Comparison of ENCODE assay signal across 1 cellular context in the genomic region with DNA sequence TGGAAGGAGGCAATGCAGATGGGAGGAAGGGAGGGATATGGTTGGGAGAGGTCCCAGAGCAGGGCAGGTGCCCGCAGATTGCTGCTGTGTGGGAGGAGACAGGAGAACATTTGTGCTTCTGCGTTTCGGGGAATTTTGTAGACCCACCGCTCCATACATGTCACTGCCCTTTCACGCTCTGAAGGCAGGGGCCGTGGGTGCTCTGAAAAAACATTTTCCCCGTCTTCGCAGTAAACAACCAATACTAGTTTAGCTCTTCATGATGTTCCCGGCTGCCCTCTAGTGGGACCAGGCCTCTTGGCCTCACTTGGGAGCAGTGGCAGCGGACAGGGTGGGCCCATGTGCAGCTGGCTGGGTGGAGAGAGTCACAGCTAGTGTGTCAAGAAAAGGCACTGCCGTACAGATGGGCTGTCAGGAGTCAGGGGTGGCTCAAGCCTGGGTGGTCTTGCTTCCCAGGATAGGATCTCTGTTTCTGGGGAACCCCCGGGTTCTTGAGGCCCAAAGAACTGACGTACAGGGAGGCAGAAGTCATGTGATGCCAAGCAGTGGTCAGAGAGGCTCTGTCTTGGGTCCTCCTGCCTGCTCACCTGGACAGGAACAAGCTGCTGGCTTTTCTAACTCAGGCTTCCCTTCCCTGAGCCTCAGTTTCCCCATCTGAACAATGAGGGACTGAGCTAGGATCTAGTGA.
TF ChIP-seq lines count a peak whose summit lies in the region.

No MANE protein-coding gene starts in this region.

TF ChIP-seq in GM12878, 131 proteins besides CTCF, POLR2A, EP300 and RAD21 (continued from another document and continues in another):
- TF ChIP-seq GABPA (IDR thresholded peaks at IDR 0.05; ENCODE audit: low read depth) (no peak), ZNF687 (IDR thresholded peaks at IDR 0.05) (peak; percentile 73), ZZZ3 (IDR thresholded peaks at IDR 0.05; ENCODE audit: control insufficient read depth, insufficient read length, low read depth) (no peak), ZBED1 (IDR thresholded peaks at IDR 0.05; ENCODE audit: borderline replicate concordance) (0 out of 2 replicates have a peak, but pooled peaks have one; percentile 17), ASH2L (IDR thresholded peaks at IDR 0.05; ENCODE audit: borderline replicate concordance, low read depth) (no peak), RB1 (IDR thresholded peaks at IDR 0.05; ENCODE audit: borderline replicate concordance) (no peak), RCOR1 (conservative IDR thresholded peaks at IDR 0.05; ENCODE audit: low read depth, low read length) (no peak), NFYA (IDR thresholded peaks at IDR 0.05; ENCODE audit: borderline replicate concordance, low read depth, low read length) (no peak), HCFC1 (IDR thresholded peaks at IDR 0.05; ENCODE audit: low read length) (no peak), JUNB (IDR thresholded peaks at IDR 0.05) (0 out of 2 replicates have a peak, but pooled peaks have one; percentile 10), ETV6 (conservative IDR thresholded peaks at IDR 0.05 in 1 of 2, IDR thresholded peaks at IDR 0.05 in 1 of 2; ENCODE audit: borderline replicate concordance in 1 of 2, low read depth in 1 of 2) (0 out of 4 replicates have a peak, but pooled peaks of 1 of the 2 experiments have one; percentile 51), SUPT20H (IDR thresholded peaks at IDR 0.05; ENCODE audit: borderline replicate concordance, control insufficient read depth, low read depth, low read length) (no peak), PAX5 (IDR thresholded peaks at IDR 0.05; ENCODE audit: borderline replicate concordance, low read depth, low read length) (peak; percentile 44; the same call in 1 of the 2 replicates), KAT2A (conservative IDR thresholded peaks at IDR 0.05; ENCODE audit: control insufficient read depth, low read depth, low read length) (no peak), NRF1 (conservative IDR thresholded peaks at IDR 0.05; ENCODE audit: low read depth, low read length) (no peak), RELA (IDR thresholded peaks at IDR 0.05; ENCODE audit: borderline replicate concordance, partially characterized antibody) (peak; percentile 73), EED (IDR thresholded peaks at IDR 0.05; ENCODE audit: low read depth) (peak; percentile 78), USF1 (IDR thresholded peaks at IDR 0.05; ENCODE audit: borderline replicate concordance, extremely low read length, insufficient read depth, low read depth, low read length) (peak; percentile 36), KDM1A (IDR thresholded peaks at IDR 0.05; ENCODE audit: borderline replicate concordance) (no peak), SUZ12 (IDR thresholded peaks at IDR 0.05; ENCODE audit: unreplicated experiment) (no peak), CREM (IDR thresholded peaks at IDR 0.05; ENCODE audit: low read depth) (no peak; the same call in none of the 2 replicates), CREB1 (IDR thresholded peaks at IDR 0.05; ENCODE audit: low read depth) (no peak), RUNX3 (IDR thresholded peaks at IDR 0.05; ENCODE audit: low read length) (no peak), SPI1 (IDR thresholded peaks at IDR 0.05; ENCODE audit: borderline replicate concordance, insufficient read depth, low read depth, low read length) (no peak), TCF12 (IDR thresholded peaks at IDR 0.05; ENCODE audit: low read depth, low read length) (0 out of 2 replicates have a peak, but pooled peaks have one; percentile 42), BRCA1 (IDR thresholded peaks at IDR 0.05; ENCODE audit: low read depth, low read length) (no peak), SMARCA5 (IDR thresholded peaks at IDR 0.05) (peak; percentile 78; the same call in 1 of the 2 replicates), SIN3A (IDR thresholded peaks at IDR 0.05; ENCODE audit: low read depth, low read length) (no peak), STAT1 (conservative IDR thresholded peaks at IDR 0.05) (no peak)
- TF ChIP-seq, protein P1, sequence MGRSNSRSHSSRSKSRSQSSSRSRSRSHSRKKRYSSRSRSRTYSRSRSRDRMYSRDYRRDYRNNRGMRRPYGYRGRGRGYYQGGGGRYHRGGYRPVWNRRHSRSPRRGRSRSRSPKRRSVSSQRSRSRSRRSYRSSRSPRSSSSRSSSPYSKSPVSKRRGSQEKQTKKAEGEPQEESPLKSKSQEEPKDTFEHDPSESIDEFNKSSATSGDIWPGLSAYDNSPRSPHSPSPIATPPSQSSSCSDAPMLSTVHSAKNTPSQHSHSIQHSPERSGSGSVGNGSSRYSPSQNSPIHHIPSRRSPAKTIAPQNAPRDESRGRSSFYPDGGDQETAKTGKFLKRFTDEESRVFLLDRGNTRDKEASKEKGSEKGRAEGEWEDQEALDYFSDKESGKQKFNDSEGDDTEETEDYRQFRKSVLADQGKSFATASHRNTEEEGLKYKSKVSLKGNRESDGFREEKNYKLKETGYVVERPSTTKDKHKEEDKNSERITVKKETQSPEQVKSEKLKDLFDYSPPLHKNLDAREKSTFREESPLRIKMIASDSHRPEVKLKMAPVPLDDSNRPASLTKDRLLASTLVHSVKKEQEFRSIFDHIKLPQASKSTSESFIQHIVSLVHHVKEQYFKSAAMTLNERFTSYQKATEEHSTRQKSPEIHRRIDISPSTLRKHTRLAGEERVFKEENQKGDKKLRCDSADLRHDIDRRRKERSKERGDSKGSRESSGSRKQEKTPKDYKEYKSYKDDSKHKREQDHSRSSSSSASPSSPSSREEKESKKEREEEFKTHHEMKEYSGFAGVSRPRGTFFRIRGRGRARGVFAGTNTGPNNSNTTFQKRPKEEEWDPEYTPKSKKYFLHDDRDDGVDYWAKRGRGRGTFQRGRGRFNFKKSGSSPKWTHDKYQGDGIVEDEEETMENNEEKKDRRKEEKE (IDR thresholded peaks at IDR 0.05) = no peak
- TF ChIP-seq, protein P2, sequence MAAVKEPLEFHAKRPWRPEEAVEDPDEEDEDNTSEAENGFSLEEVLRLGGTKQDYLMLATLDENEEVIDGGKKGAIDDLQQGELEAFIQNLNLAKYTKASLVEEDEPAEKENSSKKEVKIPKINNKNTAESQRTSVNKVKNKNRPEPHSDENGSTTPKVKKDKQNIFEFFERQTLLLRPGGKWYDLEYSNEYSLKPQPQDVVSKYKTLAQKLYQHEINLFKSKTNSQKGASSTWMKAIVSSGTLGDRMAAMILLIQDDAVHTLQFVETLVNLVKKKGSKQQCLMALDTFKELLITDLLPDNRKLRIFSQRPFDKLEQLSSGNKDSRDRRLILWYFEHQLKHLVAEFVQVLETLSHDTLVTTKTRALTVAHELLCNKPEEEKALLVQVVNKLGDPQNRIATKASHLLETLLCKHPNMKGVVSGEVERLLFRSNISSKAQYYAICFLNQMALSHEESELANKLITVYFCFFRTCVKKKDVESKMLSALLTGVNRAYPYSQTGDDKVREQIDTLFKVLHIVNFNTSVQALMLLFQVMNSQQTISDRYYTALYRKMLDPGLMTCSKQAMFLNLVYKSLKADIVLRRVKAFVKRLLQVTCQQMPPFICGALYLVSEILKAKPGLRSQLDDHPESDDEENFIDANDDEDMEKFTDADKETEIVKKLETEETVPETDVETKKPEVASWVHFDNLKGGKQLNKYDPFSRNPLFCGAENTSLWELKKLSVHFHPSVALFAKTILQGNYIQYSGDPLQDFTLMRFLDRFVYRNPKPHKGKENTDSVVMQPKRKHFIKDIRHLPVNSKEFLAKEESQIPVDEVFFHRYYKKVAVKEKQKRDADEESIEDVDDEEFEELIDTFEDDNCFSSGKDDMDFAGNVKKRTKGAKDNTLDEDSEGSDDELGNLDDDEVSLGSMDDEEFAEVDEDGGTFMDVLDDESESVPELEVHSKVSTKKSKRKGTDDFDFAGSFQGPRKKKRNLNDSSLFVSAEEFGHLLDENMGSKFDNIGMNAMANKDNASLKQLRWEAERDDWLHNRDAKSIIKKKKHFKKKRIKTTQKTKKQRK (IDR thresholded peaks at IDR 0.05; ENCODE audit: low read depth, low read length) = no peak
- TF ChIP-seq, protein P3, sequence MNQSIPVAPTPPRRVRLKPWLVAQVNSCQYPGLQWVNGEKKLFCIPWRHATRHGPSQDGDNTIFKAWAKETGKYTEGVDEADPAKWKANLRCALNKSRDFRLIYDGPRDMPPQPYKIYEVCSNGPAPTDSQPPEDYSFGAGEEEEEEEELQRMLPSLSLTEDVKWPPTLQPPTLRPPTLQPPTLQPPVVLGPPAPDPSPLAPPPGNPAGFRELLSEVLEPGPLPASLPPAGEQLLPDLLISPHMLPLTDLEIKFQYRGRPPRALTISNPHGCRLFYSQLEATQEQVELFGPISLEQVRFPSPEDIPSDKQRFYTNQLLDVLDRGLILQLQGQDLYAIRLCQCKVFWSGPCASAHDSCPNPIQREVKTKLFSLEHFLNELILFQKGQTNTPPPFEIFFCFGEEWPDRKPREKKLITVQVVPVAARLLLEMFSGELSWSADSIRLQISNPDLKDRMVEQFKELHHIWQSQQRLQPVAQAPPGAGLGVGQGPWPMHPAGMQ (IDR thresholded peaks at IDR 0.05; ENCODE audit: borderline replicate concordance) = no peak
- TF ChIP-seq, protein P4, sequence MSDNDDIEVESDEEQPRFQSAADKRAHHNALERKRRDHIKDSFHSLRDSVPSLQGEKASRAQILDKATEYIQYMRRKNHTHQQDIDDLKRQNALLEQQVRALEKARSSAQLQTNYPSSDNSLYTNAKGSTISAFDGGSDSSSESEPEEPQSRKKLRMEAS (IDR thresholded peaks at IDR 0.05; ENCODE audit: low read depth, low read length) = peak; percentile 35; the same call in 1 of the 2 replicates
- TF ChIP-seq, protein P5, sequence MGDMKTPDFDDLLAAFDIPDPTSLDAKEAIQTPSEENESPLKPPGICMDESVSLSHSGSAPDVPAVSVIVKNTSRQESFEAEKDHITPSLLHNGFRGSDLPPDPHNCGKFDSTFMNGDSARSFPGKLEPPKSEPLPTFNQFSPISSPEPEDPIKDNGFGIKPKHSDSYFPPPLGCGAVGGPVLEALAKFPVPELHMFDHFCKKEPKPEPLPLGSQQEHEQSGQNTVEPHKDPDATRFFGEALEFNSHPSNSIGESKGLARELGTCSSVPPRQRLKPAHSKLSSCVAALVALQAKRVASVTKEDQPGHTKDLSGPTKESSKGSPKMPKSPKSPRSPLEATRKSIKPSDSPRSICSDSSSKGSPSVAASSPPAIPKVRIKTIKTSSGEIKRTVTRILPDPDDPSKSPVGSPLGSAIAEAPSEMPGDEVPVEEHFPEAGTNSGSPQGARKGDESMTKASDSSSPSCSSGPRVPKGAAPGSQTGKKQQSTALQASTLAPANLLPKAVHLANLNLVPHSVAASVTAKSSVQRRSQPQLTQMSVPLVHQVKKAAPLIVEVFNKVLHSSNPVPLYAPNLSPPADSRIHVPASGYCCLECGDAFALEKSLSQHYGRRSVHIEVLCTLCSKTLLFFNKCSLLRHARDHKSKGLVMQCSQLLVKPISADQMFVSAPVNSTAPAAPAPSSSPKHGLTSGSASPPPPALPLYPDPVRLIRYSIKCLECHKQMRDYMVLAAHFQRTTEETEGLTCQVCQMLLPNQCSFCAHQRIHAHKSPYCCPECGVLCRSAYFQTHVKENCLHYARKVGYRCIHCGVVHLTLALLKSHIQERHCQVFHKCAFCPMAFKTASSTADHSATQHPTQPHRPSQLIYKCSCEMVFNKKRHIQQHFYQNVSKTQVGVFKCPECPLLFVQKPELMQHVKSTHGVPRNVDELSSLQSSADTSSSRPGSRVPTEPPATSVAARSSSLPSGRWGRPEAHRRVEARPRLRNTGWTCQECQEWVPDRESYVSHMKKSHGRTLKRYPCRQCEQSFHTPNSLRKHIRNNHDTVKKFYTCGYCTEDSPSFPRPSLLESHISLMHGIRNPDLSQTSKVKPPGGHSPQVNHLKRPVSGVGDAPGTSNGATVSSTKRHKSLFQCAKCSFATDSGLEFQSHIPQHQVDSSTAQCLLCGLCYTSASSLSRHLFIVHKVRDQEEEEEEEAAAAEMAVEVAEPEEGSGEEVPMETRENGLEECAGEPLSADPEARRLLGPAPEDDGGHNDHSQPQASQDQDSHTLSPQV (IDR thresholded peaks at IDR 0.05) = peak; percentile 75
- TF ChIP-seq, protein P6, sequence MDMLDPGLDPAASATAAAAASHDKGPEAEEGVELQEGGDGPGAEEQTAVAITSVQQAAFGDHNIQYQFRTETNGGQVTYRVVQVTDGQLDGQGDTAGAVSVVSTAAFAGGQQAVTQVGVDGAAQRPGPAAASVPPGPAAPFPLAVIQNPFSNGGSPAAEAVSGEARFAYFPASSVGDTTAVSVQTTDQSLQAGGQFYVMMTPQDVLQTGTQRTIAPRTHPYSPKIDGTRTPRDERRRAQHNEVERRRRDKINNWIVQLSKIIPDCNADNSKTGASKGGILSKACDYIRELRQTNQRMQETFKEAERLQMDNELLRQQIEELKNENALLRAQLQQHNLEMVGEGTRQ (IDR thresholded peaks at IDR 0.05; ENCODE audit: borderline replicate concordance, low read depth, low read length) = no peak; the same call in 1 of the 2 replicates
